Comparison of ENCODE assay signal across 28 cellular contexts in the genomic region with DNA sequence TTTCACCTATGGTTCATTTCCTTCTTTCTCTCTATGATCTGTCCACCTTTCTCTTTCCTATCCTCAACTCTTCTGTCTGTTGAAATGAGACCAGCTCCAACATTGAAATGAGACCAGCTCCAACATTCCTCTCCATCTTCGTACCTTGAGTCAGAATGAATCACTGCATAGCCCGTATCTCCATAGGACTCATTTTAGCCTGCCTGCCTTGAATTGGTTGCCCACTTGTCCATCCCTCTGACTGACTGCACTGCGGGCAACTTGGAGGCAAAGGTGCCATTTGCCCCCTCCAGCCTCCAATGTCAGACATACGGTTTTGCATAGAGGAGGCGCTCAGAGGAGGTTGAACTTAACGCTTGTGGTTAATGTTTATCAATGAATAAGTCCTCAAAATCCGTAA.
DNase-seq lines count a peak whose midpoint lies in the region; ATAC-seq, FAIRE-seq and TF ChIP-seq lines count a peak whose summit lies in the region.
"Had no signal": no experiment of that assay in that cellular context is flagged by ENCODE, and none has a peak within 500 bp of the region (broad histone marks: within the 10 kb centered on the region; RNA-seq: fewer than 3 reads in every experiment).

No MANE protein-coding gene starts in this region.

- H3K36me3 ChIP-seq in sigmoid colon, result no peaks in the 10 kb centered on the region
- H3K36me3 ChIP-seq: cardiac muscle cell, left lung, right atrium auricular region had no signal

- H3K4me3 ChIP-seq in sigmoid colon, result no peak overlapping the region
- H3K4me3 ChIP-seq: cardiac muscle cell, left lung, right atrium auricular region, testis had no signal

- H3K9me3 ChIP-seq in sigmoid colon, result no peaks in the 10 kb centered on the region
- H3K9me3 ChIP-seq: left lung, right atrium auricular region, testis had no signal

- 83 to 86% methylated on average over 7 of the region's 7 CpGs for WGBS in sigmoid colon, 2 donors

- H3K27me3 ChIP-seq in foreskin keratinocyte, result peaks cover 4% of the 10 kb centered on the region
- no peaks in the 10 kb centered on the region for H3K27me3 ChIP-seq in sigmoid colon
- H3K27me3 ChIP-seq: cardiac muscle cell, left lung, right atrium auricular region, testis had no signal

- H3K27ac ChIP-seq in foreskin keratinocyte (no peak overlapping the region), sigmoid colon (no peak overlapping the region)
- H3K27ac ChIP-seq: cardiac muscle cell, left lung, parathyroid adenoma, right atrium auricular region, testis had no signal

- ATAC-seq in foreskin keratinocyte, result peak; percentile 35
- ATAC-seq: left lung had no signal

- no peak for TF ChIP-seq EP300 in sigmoid colon (IDR thresholded peaks at IDR 0.05)

- FAIRE-seq in GM19239 (lab: Jason Lieb, UNC), result no peak
- FAIRE-seq: A204.1, colon, D721Med, islet of Langerhans had no signal

- DNase-seq in A172 (ENCODE audit: low spot score) (peak; percentile 12), HPDE6-E6E7 (ENCODE audit: extremely low spot score) (peak; percentile 7), T1000 (lab: John Stamatoyannopoulos, UW) (peak; percentile 3), foreskin keratinocyte (peak in 1 of 2 donors; percentile 38), AG08396 (ENCODE audit: low spot score) (no peak), GM19239 (ENCODE audit: insufficient read length, low spot score) (no peak), sigmoid colon (no peak), NCI-H187 (lab: John Stamatoyannopoulos, UW) (no peak)
- DNase-seq: amygdala; CD4-positive, alpha-beta T cell; effector CD4-positive, alpha-beta T cell; GOT3; Kasumi-1; left lung; mesenchymal stem cell; MV-4-11; NCI-H1436 treated with DMSO at 0.1 percent for 48 hours; NCI-H446 treated with DMSO at 0.1 percent for 48 hours; stimulated activated CD4-positive, alpha-beta T cell treated with anti-CD3 and anti-CD28 coated beads, Interleukin-2, amount 100 ng/mL, for 24 hours; T-helper 2 cell; testis had no signal

- TF ChIP-seq POLR2A in sigmoid colon (IDR thresholded peaks at IDR 0.05), result no peak

- intact Hi-C loops in sigmoid colon (cut with DNase I), result no loop called here

- H3K4me1 ChIP-seq in foreskin keratinocyte (no peaks in the 10 kb centered on the region), sigmoid colon (no peaks in the 10 kb centered on the region)
- H3K4me1 ChIP-seq: left lung, parathyroid adenoma, right atrium auricular region, testis had no signal

- TF ChIP-seq CTCF in foreskin keratinocyte (conservative IDR thresholded peaks at IDR 0.05) (no peak), sigmoid colon (IDR thresholded peaks at IDR 0.05) (no peak)

Comparison
In these comparisons a context has a peak if more than half of its experiments do, and no peak if none do; other contexts are left out.
1. DNase-seq: peak in A172 (single experiment), HPDE6-E6E7 (single experiment) and T1000 (single experiment); none in AG08396 (single experiment), GM19239 (single experiment), sigmoid colon (single experiment) and NCI-H187 (0 of 2).